Comparison of ENCODE assay signal across 8 cellular contexts in the genomic region with DNA sequence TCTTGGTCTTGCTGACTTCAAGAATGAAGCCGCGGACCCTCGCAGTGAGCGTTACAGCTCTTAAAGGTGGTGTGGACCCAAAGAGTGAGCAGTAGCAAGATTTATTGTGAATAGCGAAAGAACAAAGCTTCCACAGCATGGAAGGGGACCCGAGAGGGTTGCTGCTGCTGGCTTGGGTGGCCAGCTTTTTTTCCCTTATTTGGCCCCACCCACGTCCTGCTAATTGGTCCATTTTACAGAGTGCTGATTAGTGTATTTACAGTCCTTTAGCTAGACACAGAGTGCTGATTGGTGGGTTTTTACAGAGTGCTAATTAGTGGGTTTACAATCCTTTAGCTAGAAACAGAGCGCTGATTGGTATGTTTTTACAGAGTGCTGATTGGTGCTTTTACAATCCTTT.
"Had no signal": no experiment of that assay in that cellular context is flagged by ENCODE, and none has a peak within 500 bp of the region (broad histone marks: within the 10 kb centered on the region; RNA-seq: fewer than 3 reads in every experiment).

No MANE protein-coding gene starts in this region.

- DNase-seq: GDM1, GF-D8 had no signal

- FAIRE-seq: G401.6, GM12878, GM12891, GM12892, GM18507, GM19239 had no signal

- ATAC-seq: GM12878 had no signal

- H3K4me3 ChIP-seq: GM12878 had no signal
